In genomic region chr19:49298653-49299052, GRCh38 we compare ENCODE assay signal across 6 cellular contexts. TPM values are rescaled to one million over a fixed set of nuclear protein-coding genes. Genes with fewer than 3 reads are reported as not detected.
"Had no signal": no experiment of that assay in that cellular context is flagged by ENCODE, and none has a peak within 500 bp of the region (broad histone marks: within the 10 kb centered on the region; RNA-seq: fewer than 3 reads in every experiment).

No MANE protein-coding gene starts in this region.

RNA-seq across cellular contexts. Expression of gene SLC6A16, which starts 26.3 kb away (rescaled TPM):
- polyA plus RNA-seq: keratinocyte had no signal

RNA-seq across cellular contexts. Expression of gene CD37, which starts 36.6 kb away (rescaled TPM):
- total RNA-seq: kidney epithelial cell, lung microvascular endothelial cell, mammary epithelial cell, mesothelial cell of epicardium, myocyte had no signal
- polyA plus RNA-seq: keratinocyte, mammary epithelial cell had no signal
